Comparison of ENCODE assay signal across 2 cellular contexts in genomic region chr12:95972832-95973465, GRCh38.
TF ChIP-seq lines count a peak whose summit lies in the region.

No MANE protein-coding gene starts in this region.

TF ChIP-seq in A549, 52 proteins besides CTCF, POLR2A, EP300 and RAD21:
- TF ChIP-seq USF2 (IDR thresholded peaks at IDR 0.05) (no peak), MAX (IDR thresholded peaks at IDR 0.05) (no peak), MAFK (IDR thresholded peaks at IDR 0.05; ENCODE audit: partially characterized antibody) (peak; percentile 72)

TF ChIP-seq in K562, 482 proteins besides CTCF, POLR2A, EP300 and RAD21 (continues in another document):
- no peak for TF ChIP-seq RBBP5 (IDR thresholded peaks at IDR 0.05; ENCODE audit: borderline replicate concordance, insufficient read depth, low read length, poor library complexity, severe bottlenecking)
- TF ChIP-seq, protein P1, sequence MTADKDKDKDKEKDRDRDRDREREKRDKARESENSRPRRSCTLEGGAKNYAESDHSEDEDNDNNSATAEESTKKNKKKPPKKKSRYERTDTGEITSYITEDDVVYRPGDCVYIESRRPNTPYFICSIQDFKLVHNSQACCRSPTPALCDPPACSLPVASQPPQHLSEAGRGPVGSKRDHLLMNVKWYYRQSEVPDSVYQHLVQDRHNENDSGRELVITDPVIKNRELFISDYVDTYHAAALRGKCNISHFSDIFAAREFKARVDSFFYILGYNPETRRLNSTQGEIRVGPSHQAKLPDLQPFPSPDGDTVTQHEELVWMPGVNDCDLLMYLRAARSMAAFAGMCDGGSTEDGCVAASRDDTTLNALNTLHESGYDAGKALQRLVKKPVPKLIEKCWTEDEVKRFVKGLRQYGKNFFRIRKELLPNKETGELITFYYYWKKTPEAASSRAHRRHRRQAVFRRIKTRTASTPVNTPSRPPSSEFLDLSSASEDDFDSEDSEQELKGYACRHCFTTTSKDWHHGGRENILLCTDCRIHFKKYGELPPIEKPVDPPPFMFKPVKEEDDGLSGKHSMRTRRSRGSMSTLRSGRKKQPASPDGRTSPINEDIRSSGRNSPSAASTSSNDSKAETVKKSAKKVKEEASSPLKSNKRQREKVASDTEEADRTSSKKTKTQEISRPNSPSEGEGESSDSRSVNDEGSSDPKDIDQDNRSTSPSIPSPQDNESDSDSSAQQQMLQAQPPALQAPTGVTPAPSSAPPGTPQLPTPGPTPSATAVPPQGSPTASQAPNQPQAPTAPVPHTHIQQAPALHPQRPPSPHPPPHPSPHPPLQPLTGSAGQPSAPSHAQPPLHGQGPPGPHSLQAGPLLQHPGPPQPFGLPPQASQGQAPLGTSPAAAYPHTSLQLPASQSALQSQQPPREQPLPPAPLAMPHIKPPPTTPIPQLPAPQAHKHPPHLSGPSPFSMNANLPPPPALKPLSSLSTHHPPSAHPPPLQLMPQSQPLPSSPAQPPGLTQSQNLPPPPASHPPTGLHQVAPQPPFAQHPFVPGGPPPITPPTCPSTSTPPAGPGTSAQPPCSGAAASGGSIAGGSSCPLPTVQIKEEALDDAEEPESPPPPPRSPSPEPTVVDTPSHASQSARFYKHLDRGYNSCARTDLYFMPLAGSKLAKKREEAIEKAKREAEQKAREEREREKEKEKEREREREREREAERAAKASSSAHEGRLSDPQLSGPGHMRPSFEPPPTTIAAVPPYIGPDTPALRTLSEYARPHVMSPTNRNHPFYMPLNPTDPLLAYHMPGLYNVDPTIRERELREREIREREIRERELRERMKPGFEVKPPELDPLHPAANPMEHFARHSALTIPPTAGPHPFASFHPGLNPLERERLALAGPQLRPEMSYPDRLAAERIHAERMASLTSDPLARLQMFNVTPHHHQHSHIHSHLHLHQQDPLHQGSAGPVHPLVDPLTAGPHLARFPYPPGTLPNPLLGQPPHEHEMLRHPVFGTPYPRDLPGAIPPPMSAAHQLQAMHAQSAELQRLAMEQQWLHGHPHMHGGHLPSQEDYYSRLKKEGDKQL (CRISPR knock-in tag; IDR thresholded peaks at IDR 0.05; ENCODE audit: borderline replicate concordance), result no peak
- no peak for TF ChIP-seq NCOA1 (IDR thresholded peaks at IDR 0.05; ENCODE audit: low read depth)
- no peak for TF ChIP-seq ILK (tag; IDR thresholded peaks at IDR 0.05; ENCODE audit: borderline replicate concordance, low read depth)
- TF ChIP-seq NBN (IDR thresholded peaks at IDR 0.05; ENCODE audit: low read depth), result no peak
- peak; percentile 13; the same call in 1 of the 2 replicates for TF ChIP-seq MAFF (IDR thresholded peaks at IDR 0.05; ENCODE audit: low read length)
- peak; percentile 54 for TF ChIP-seq C11orf30 (IDR thresholded peaks at IDR 0.05; ENCODE audit: low read depth)
- no peak for TF ChIP-seq ZNF134 (CRISPR knock-in tag; conservative IDR thresholded peaks at IDR 0.05)
- TF ChIP-seq, protein P2, sequence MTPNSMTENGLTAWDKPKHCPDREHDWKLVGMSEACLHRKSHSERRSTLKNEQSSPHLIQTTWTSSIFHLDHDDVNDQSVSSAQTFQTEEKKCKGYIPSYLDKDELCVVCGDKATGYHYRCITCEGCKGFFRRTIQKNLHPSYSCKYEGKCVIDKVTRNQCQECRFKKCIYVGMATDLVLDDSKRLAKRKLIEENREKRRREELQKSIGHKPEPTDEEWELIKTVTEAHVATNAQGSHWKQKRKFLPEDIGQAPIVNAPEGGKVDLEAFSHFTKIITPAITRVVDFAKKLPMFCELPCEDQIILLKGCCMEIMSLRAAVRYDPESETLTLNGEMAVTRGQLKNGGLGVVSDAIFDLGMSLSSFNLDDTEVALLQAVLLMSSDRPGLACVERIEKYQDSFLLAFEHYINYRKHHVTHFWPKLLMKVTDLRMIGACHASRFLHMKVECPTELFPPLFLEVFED (CRISPR knock-in tag; conservative IDR thresholded peaks at IDR 0.05), result no peak
- no peak for TF ChIP-seq ZBTB17 (CRISPR knock-in tag; IDR thresholded peaks at IDR 0.05)
- no peak for TF ChIP-seq ZNF518B (CRISPR knock-in tag; IDR thresholded peaks at IDR 0.05)
- TF ChIP-seq GTF2F1 (IDR thresholded peaks at IDR 0.05; ENCODE audit: low read depth, low read length), result no peak
- TF ChIP-seq, protein P3, sequence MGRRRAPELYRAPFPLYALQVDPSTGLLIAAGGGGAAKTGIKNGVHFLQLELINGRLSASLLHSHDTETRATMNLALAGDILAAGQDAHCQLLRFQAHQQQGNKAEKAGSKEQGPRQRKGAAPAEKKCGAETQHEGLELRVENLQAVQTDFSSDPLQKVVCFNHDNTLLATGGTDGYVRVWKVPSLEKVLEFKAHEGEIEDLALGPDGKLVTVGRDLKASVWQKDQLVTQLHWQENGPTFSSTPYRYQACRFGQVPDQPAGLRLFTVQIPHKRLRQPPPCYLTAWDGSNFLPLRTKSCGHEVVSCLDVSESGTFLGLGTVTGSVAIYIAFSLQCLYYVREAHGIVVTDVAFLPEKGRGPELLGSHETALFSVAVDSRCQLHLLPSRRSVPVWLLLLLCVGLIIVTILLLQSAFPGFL (CRISPR knock-in tag; IDR thresholded peaks at IDR 0.05), result no peak
- no peak for TF ChIP-seq ZBTB33 (CRISPR knock-in tag; IDR thresholded peaks at IDR 0.05)
- no peak for TF ChIP-seq TCFL5 (CRISPR knock-in tag; conservative IDR thresholded peaks at IDR 0.05)
- peak; percentile 34 for TF ChIP-seq USF2 (CRISPR knock-in tag; IDR thresholded peaks at IDR 0.05)
- no peak for TF ChIP-seq PRPF4 (IDR thresholded peaks at IDR 0.05; ENCODE audit: insufficient read depth, low read depth, low read length, poor library complexity, severe bottlenecking)
- TF ChIP-seq PHF8 (IDR thresholded peaks at IDR 0.05; ENCODE audit: borderline replicate concordance, low read length), result no peak
- TF ChIP-seq, protein P4, sequence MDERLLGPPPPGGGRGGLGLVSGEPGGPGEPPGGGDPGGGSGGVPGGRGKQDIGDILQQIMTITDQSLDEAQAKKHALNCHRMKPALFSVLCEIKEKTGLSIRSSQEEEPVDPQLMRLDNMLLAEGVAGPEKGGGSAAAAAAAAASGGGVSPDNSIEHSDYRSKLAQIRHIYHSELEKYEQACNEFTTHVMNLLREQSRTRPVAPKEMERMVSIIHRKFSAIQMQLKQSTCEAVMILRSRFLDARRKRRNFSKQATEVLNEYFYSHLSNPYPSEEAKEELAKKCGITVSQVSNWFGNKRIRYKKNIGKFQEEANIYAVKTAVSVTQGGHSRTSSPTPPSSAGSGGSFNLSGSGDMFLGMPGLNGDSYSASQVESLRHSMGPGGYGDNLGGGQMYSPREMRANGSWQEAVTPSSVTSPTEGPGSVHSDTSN (CRISPR knock-in tag; IDR thresholded peaks at IDR 0.05; ENCODE audit: low read depth), result no peak
- TF ChIP-seq, protein P4 (tag; conservative IDR thresholded peaks at IDR 0.05; ENCODE audit: low read depth), result peak; percentile 76
- TF ChIP-seq TOE1 (IDR thresholded peaks at IDR 0.05; ENCODE audit: borderline replicate concordance), result no peak
- TF ChIP-seq TOE1 (CRISPR knock-in tag; IDR thresholded peaks at IDR 0.05; ENCODE audit: borderline replicate concordance, low read depth), result no peak
- TF ChIP-seq CEBPG (CRISPR knock-in tag; IDR thresholded peaks at IDR 0.05), result no peak
- 0 out of 4 replicates have a peak, but pooled peaks of 1 of the 2 experiments have one; percentile 32 for TF ChIP-seq CEBPG (tag; conservative IDR thresholded peaks at IDR 0.05 in 1 of 2, IDR thresholded peaks at IDR 0.05 in 1 of 2)
- no peak for TF ChIP-seq PCBP2 (IDR thresholded peaks at IDR 0.05; ENCODE audit: low read depth, low read length, poor library complexity, severe bottlenecking)
- no peak for TF ChIP-seq RREB1 (CRISPR knock-in tag; IDR thresholded peaks at IDR 0.05)
- peak; percentile 76 for TF ChIP-seq MAFG (tag; conservative IDR thresholded peaks at IDR 0.05)
- TF ChIP-seq MAFK (IDR thresholded peaks at IDR 0.05; ENCODE audit: low read length), result peak; percentile 21; the same call in 1 of the 2 replicates
- TF ChIP-seq CEBPB (tag; IDR thresholded peaks at IDR 0.05), result peak; percentile 77
- TF ChIP-seq, protein P5, sequence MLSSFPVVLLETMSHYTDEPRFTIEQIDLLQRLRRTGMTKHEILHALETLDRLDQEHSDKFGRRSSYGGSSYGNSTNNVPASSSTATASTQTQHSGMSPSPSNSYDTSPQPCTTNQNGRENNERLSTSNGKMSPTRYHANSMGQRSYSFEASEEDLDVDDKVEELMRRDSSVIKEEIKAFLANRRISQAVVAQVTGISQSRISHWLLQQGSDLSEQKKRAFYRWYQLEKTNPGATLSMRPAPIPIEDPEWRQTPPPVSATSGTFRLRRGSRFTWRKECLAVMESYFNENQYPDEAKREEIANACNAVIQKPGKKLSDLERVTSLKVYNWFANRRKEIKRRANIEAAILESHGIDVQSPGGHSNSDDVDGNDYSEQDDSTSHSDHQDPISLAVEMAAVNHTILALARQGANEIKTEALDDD (IDR thresholded peaks at IDR 0.05), result no peak
